13 cellular contexts compared by ENCODE assay signal in genomic region chr21:16608209-16608830, GRCh38.
DNase-seq lines count a peak whose midpoint lies in the region; ATAC-seq, FAIRE-seq and TF ChIP-seq lines count a peak whose summit lies in the region.
"Had no signal": no experiment of that assay in that cellular context is flagged by ENCODE, and none has a peak within 500 bp of the region (broad histone marks: within the 10 kb centered on the region; RNA-seq: fewer than 3 reads in every experiment).

No MANE protein-coding gene starts in this region.

- intact Hi-C loops in HepG2 (cut with micrococcal nuclease; ENCODE audit: unreplicated experiment): no loop called here
- intact Hi-C loops in ascending aorta (cut with DNase I): no loop called here

- no peak overlapping the region for H3K4me2 ChIP-seq in DND-41 (ENCODE audit: insufficient read depth, low read length)
- no peak overlapping the region for H3K4me2 ChIP-seq in HepG2 (ENCODE audit: low read depth, low read length)
- H3K4me2 ChIP-seq in GM23248 (ENCODE audit: unreplicated experiment): no peak overlapping the region

- H3K27ac ChIP-seq in DND-41 (ENCODE audit: low read length): no peak overlapping the region
- H3K27ac ChIP-seq in HepG2 (ENCODE audit: extremely low read length, insufficient read depth, low read length): no peak overlapping the region
- H3K27ac ChIP-seq in GM23248: no peak overlapping the region
- H3K27ac ChIP-seq in ascending aorta: no peak overlapping the region

- H3K27me3 ChIP-seq in DND-41 (ENCODE audit: insufficient read depth, low read length, poor library complexity) (no peaks in the 10 kb centered on the region), HepG2 (ENCODE audit: control insufficient read depth in 1 of 2, insufficient read depth in 2 of 2, low read length in 2 of 2) (no peaks in the 10 kb centered on the region), GM23248 (replicated peaks; ENCODE audit: insufficient read depth) (no peaks in the 10 kb centered on the region), ascending aorta (no peaks in the 10 kb centered on the region)

- H3K9me2 ChIP-seq in GM23248 (ENCODE audit: insufficient read depth): no peaks in the 10 kb centered on the region

- H3F3A ChIP-seq in GM23248 (ENCODE audit: insufficient read depth): no peaks in the 10 kb centered on the region

- in situ Hi-C loops in HepG2 (cut with HindIII; ENCODE audit: extremely low pct_ligation_motif_present, low pct_unique_long_range_greater_than_20kb): no loop called here
- in situ Hi-C loops in GM23248 (cut with MboI): no loop called here

- no peak for TF ChIP-seq POLR2A in HepG2 (IDR thresholded peaks at IDR 0.05; ENCODE audit: insufficient read depth in 1 of 2, low read depth in 2 of 2, low read length in 2 of 2)

- no peaks in the 10 kb centered on the region for H3K4me1 ChIP-seq in DND-41 (ENCODE audit: insufficient read depth, low read length)
- H3K4me1 ChIP-seq in HepG2 (ENCODE audit: insufficient read depth, low read length): no peaks in the 10 kb centered on the region
- H3K4me1 ChIP-seq in GM23248 (ENCODE audit: insufficient read depth): no peaks in the 10 kb centered on the region
- no peaks in the 10 kb centered on the region for H3K4me1 ChIP-seq in ascending aorta

- TF ChIP-seq RAD21 in Ishikawa (IDR thresholded peaks at IDR 0.05; ENCODE audit: low read depth) (peak; percentile 66), HepG2 (CRISPR knock-in tag; IDR thresholded peaks at IDR 0.05) (no peak)

- BruUV-seq in HepG2 (replicated peaks; lab: Mats Ljungman, UMichigan): no TSS peak

- H2AFZ ChIP-seq in DND-41 (ENCODE audit: low read depth, low read length) (no peak overlapping the region), HepG2 (ENCODE audit: low read length) (no peak overlapping the region), GM23248 (no peak overlapping the region)

- TF ChIP-seq EP300 in Ishikawa (IDR thresholded peaks at IDR 0.05; ENCODE audit: borderline replicate concordance) (no peak), HepG2 (IDR thresholded peaks at IDR 0.05; ENCODE audit: low read depth in 2 of 2, low read length in 2 of 2) (no peak), HepG2 (CRISPR knock-in tag; IDR thresholded peaks at IDR 0.05; ENCODE audit: borderline replicate concordance) (no peak)

- H4K20me1 ChIP-seq in DND-41 (ENCODE audit: insufficient read depth, low read length) (no peaks in the 10 kb centered on the region), HepG2 (ENCODE audit: insufficient read depth, low read length) (no peaks in the 10 kb centered on the region), GM23248 (ENCODE audit: insufficient read depth) (no peaks in the 10 kb centered on the region)

- H3K36me3 ChIP-seq in DND-41 (ENCODE audit: insufficient read depth, low read length) (no peaks in the 10 kb centered on the region), HepG2 (replicated peaks in 1 of 2; ENCODE audit: control insufficient read depth in 1 of 2, insufficient read depth in 2 of 2, low read length in 2 of 2) (no peaks in the 10 kb centered on the region), GM23248 (ENCODE audit: low read depth) (no peaks in the 10 kb centered on the region), ascending aorta (no peaks in the 10 kb centered on the region)

- POLR2A ChIA-PET in HepG2 (lab: Yijun Ruan, JAX): no interaction called here

- ATAC-seq in DND-41 (ENCODE audit: insufficient read depth, low read depth) (no peak), HepG2 (no peak)
- ATAC-seq: activated naive CD4-positive, alpha-beta T cell treated with anti-CD3 and anti-CD28 coated beads, Interleukin-2, amount 50 U/mL, for 72 hours; HCT116; stimulated activated naive CD8-positive, alpha-beta T cell treated with anti-CD3 and anti-CD28 coated beads, Interleukin-15, amount 100 ng/mL, for 72 hours had no signal

- H3K9me3 ChIP-seq in DND-41 (ENCODE audit: insufficient read depth, low read length, severe bottlenecking): no peaks in the 10 kb centered on the region
- H3K9me3 ChIP-seq in HepG2 (ENCODE audit: low read length): no peaks in the 10 kb centered on the region
- no peaks in the 10 kb centered on the region for H3K9me3 ChIP-seq in GM23248 (ENCODE audit: low read depth)
- no peaks in the 10 kb centered on the region for H3K9me3 ChIP-seq in ascending aorta

- H3K79me2 ChIP-seq in DND-41 (ENCODE audit: insufficient read depth, low read length): no peaks in the 10 kb centered on the region
- no peaks in the 10 kb centered on the region for H3K79me2 ChIP-seq in HepG2 (ENCODE audit: insufficient read depth, low read length)
- H3K79me2 ChIP-seq in GM23248 (ENCODE audit: insufficient read depth): no peaks in the 10 kb centered on the region

- no peak overlapping the region for H3K9ac ChIP-seq in DND-41 (ENCODE audit: low read depth, low read length)
- H3K9ac ChIP-seq in HepG2 (ENCODE audit: insufficient read depth, low read depth, low read length): no peak overlapping the region
- no peak overlapping the region for H3K9ac ChIP-seq in GM23248

- TF ChIP-seq CTCF in DND-41 (IDR thresholded peaks at IDR 0.05; ENCODE audit: borderline replicate concordance, extremely low read depth, low read length, poor library complexity, severe bottlenecking) (peak; percentile 5), HepG2 (CRISPR knock-in tag; IDR thresholded peaks at IDR 0.05) (0 out of 2 replicates have a peak, but pooled peaks have one; percentile 4), ascending aorta (IDR thresholded peaks at IDR 0.05) (no peak)

- CTCF ChIA-PET in HepG2 (lab: Yijun Ruan, JAX; ENCODE audit: low intra/inter-chr PET ratio, low total read pairs): no interaction called here

- H3K4me3 ChIP-seq in DND-41 (ENCODE audit: low read depth in 1 of 2, low read length in 2 of 2): no peak overlapping the region
- no peak overlapping the region for H3K4me3 ChIP-seq in HepG2 (replicated peaks in 1 of 3; ENCODE audit: insufficient read depth in 1 of 3, low read depth in 2 of 3, low read length in 3 of 3)
- H3K4me3 ChIP-seq in GM23248: no peak overlapping the region
- no peak overlapping the region for H3K4me3 ChIP-seq in ascending aorta

- 61% methylated on average over 3 of the region's 3 CpGs for WGBS in HepG2 (ENCODE audit: low lambda C conversion rate)
- WGBS in GM23248 (ENCODE audit: low coverage in 1 of 2, low lambda C conversion rate in 2 of 2, missing lambda C conversion rate in 2 of 2), 2 experiments: 97 to 100% methylated on average over 3 of the region's 3 CpGs

- DNase-seq in DND-41: no peak
- DNase-seq in cerebellar cortex (ENCODE audit: low spot score): peak; percentile 50
- peak; percentile 1 for DNase-seq in HepG2 (ENCODE audit: low spot score)
- DNase-seq in GM23248: no peak
- no peak for DNase-seq in ascending aorta (ENCODE audit: low spot score in 2 of 2)
- no peak for DNase-seq in NCI-H1092 treated with DMSO at 0.1 percent for 48 hours (lab: John Stamatoyannopoulos, UW)
- no peak for DNase-seq in NCI-H1105 treated with DMSO at 0.1 percent for 48 hours (lab: John Stamatoyannopoulos, UW)
- DNase-seq: COR-L47; NCI-H2171 treated with DMSO at 0.1 percent for 48 hours; stimulated activated naive CD8-positive, alpha-beta T cell treated with anti-CD3 and anti-CD28 coated beads, Interleukin-15, amount 100 ng/mL, for 72 hours had no signal

- FAIRE-seq in HepG2 (lab: Jason Lieb, UNC): no peak

TF ChIP-seq in Ishikawa, 13 proteins besides CTCF, POLR2A, EP300 and RAD21 (continues in another document):
- TF ChIP-seq, protein P1, sequence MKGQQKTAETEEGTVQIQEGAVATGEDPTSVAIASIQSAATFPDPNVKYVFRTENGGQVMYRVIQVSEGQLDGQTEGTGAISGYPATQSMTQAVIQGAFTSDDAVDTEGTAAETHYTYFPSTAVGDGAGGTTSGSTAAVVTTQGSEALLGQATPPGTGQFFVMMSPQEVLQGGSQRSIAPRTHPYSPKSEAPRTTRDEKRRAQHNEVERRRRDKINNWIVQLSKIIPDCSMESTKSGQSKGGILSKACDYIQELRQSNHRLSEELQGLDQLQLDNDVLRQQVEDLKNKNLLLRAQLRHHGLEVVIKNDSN (IDR thresholded peaks at IDR 0.05): no peak
- TF ChIP-seq FOXM1 (IDR thresholded peaks at IDR 0.05; ENCODE audit: borderline replicate concordance, low read depth) (no peak), NFIC (IDR thresholded peaks at IDR 0.05) (no peak)

TF ChIP-seq in HepG2, 621 proteins besides CTCF, POLR2A, EP300 and RAD21:
- TF ChIP-seq ZFP1 (CRISPR knock-in tag; IDR thresholded peaks at IDR 0.05): no peak
- peak; percentile 23; the same call in 1 of the 2 replicates for TF ChIP-seq STAG1 (CRISPR knock-in tag; IDR thresholded peaks at IDR 0.05)

Comparison
In these comparisons a context has a peak if more than half of its experiments do, and no peak if none do; other contexts are left out.
1. DNase-seq: peak in cerebellar cortex (single experiment) and HepG2 (single experiment); none in DND-41 (single experiment), GM23248 (single experiment), ascending aorta (0 of 2), NCI-H1092 treated with DMSO at 0.1 percent for 48 hours (single experiment) and NCI-H1105 treated with DMSO at 0.1 percent for 48 hours (single experiment).
2. CTCF ChIP-seq: peak in DND-41 (single experiment) and HepG2 (single experiment); none in ascending aorta (0 of 3).